ENCODE assay signal across 25 cellular contexts in genomic region chr5:43959148-43959547, GRCh38.
DNase-seq lines count a peak whose midpoint lies in the region; ATAC-seq, FAIRE-seq and TF ChIP-seq lines count a peak whose summit lies in the region.
"Had no signal": no experiment of that assay in that cellular context is flagged by ENCODE, and none has a peak within 500 bp of the region (broad histone marks: within the 10 kb centered on the region; RNA-seq: fewer than 3 reads in every experiment).

No MANE protein-coding gene starts in this region.

- DNase-seq in HepG2 (ENCODE audit: low spot score) (no peak), right lobe of liver (no peak), K562 (ENCODE audit: extremely low read depth in 1 of 4, low spot score in 3 of 4) (no peak)
- DNase-seq in activated naive CD4-positive, alpha-beta T cell treated with anti-CD3 and anti-CD28 coated beads for 36 hours: no peak
- DNase-seq: ACHN; BE2C; C1 segment of cervical spinal cord; CD4-positive, alpha-beta memory T cell; CD4-positive, CD25-positive, alpha-beta regulatory T cell; CD8-positive, alpha-beta memory T cell; COR-L47; DMS 273 treated with DMSO at 0.1 percent for 48 hours; DMS153; DMS53; DMS79; DND-41; EL; GDM1 had no signal

- no peak for TF ChIP-seq EP300 in HepG2 (IDR thresholded peaks at IDR 0.05; ENCODE audit: low read depth in 2 of 2, low read length in 2 of 2)
- TF ChIP-seq EP300 in HepG2 (CRISPR knock-in tag; IDR thresholded peaks at IDR 0.05; ENCODE audit: borderline replicate concordance): no peak
- TF ChIP-seq EP300 in K562 (IDR thresholded peaks at IDR 0.05; ENCODE audit: low read length): no peak

- H3K36me3 Mint-ChIP-seq in activated naive CD4-positive, alpha-beta T cell treated with anti-CD3 and anti-CD28 coated beads for 36 hours (ENCODE audit: low read depth): no peaks in the 10 kb centered on the region
- H3K36me3 Mint-ChIP-seq: CD14-positive monocyte; CD4-positive, alpha-beta memory T cell; CD4-positive, CD25-positive, alpha-beta regulatory T cell; CD8-positive, alpha-beta memory T cell had no signal

- no peaks in the 10 kb centered on the region for H3K4me1 ChIP-seq in HepG2 (ENCODE audit: insufficient read depth, low read length)
- no peaks in the 10 kb centered on the region for H3K4me1 ChIP-seq in right lobe of liver
- H3K4me1 ChIP-seq in K562 (replicated peaks in 1 of 2; ENCODE audit: control insufficient read depth in 2 of 2, insufficient read depth in 2 of 2, low read length in 2 of 2): no peaks in the 10 kb centered on the region
- H3K4me1 ChIP-seq: BE2C, BLaER1 had no signal

- POLR2A ChIA-PET in HepG2 (lab: Yijun Ruan, JAX): no interaction called here
- POLR2A ChIA-PET in K562 (lab: Yijun Ruan, JAX): no interaction called here

- TF ChIP-seq RAD21 in HepG2 (CRISPR knock-in tag; IDR thresholded peaks at IDR 0.05): no peak
- TF ChIP-seq RAD21 in K562 (CRISPR knock-in tag; conservative IDR thresholded peaks at IDR 0.05 in 1 of 2, IDR thresholded peaks at IDR 0.05 in 1 of 2): no peak

- no peak overlapping the region for H3K27ac Mint-ChIP-seq in activated naive CD4-positive, alpha-beta T cell treated with anti-CD3 and anti-CD28 coated beads for 36 hours
- H3K27ac Mint-ChIP-seq: CD14-positive monocyte; CD4-positive, alpha-beta memory T cell; CD8-positive, alpha-beta memory T cell had no signal

- in situ Hi-C loops in HepG2 (cut with HindIII; ENCODE audit: extremely low pct_ligation_motif_present, low pct_unique_long_range_greater_than_20kb): no loop called here
- in situ Hi-C loops in K562 (cut with MboI): no loop called here

- H3K9ac ChIP-seq in HepG2 (ENCODE audit: insufficient read depth, low read depth, low read length): no peak overlapping the region
- H3K9ac ChIP-seq in K562 (ENCODE audit: insufficient read depth in 1 of 2, low read depth in 2 of 2, low read length in 2 of 2): no peak overlapping the region
- H3K9ac ChIP-seq: BLaER1 had no signal

- H3K27me3 Mint-ChIP-seq in activated naive CD4-positive, alpha-beta T cell treated with anti-CD3 and anti-CD28 coated beads for 36 hours (ENCODE audit: low read depth): no peaks in the 10 kb centered on the region
- H3K27me3 Mint-ChIP-seq: CD4-positive, alpha-beta memory T cell; CD4-positive, CD25-positive, alpha-beta regulatory T cell; CD8-positive, alpha-beta memory T cell had no signal

- CTCF ChIA-PET in HepG2 (lab: Yijun Ruan, JAX; ENCODE audit: low intra/inter-chr PET ratio, low total read pairs): no interaction called here
- CTCF ChIA-PET in K562 (lab: Yijun Ruan, JAX; ENCODE audit: low intra/inter-chr PET ratio): no interaction called here
- CTCF ChIA-PET in activated naive CD4-positive, alpha-beta T cell treated with anti-CD3 and anti-CD28 coated beads for 36 hours (lab: Charles Lee): interaction anchor here (0.6 kb wide), 1 partner anchor 121 kb away, joined by 4 read pairs; no protein-coding TSS in a partner anchor

- ATAC-seq in HepG2 (no peak), right lobe of liver (no peak), K562 (no peak), HG02884 (IDR thresholded peaks at IDR 0.05; ENCODE audit: unreplicated experiment) (no peak)
- ATAC-seq: GM12878 had no signal

- no peaks in the 10 kb centered on the region for H3K9me3 ChIP-seq in HepG2 (ENCODE audit: low read length)
- H3K9me3 ChIP-seq in right lobe of liver: no peaks in the 10 kb centered on the region
- no peaks in the 10 kb centered on the region for H3K9me3 ChIP-seq in K562 (replicated peaks; ENCODE audit: control insufficient read depth, insufficient read depth, low read depth, low read length)
- H3K9me3 ChIP-seq: BE2C, BLaER1 had no signal

- H3K4me3 Mint-ChIP-seq in activated naive CD4-positive, alpha-beta T cell treated with anti-CD3 and anti-CD28 coated beads for 36 hours: no peak overlapping the region
- H3K4me3 Mint-ChIP-seq: CD14-positive monocyte; CD4-positive, alpha-beta memory T cell; CD4-positive, CD25-positive, alpha-beta regulatory T cell; CD8-positive, alpha-beta memory T cell had no signal

- no peak for TF ChIP-seq POLR2A in HepG2 (IDR thresholded peaks at IDR 0.05; ENCODE audit: insufficient read depth in 1 of 2, low read depth in 2 of 2, low read length in 2 of 2)
- TF ChIP-seq POLR2A in right lobe of liver (IDR thresholded peaks at IDR 0.05): no peak
- no peak for TF ChIP-seq POLR2A in K562 (conservative IDR thresholded peaks at IDR 0.05)

- no peak overlapping the region for H2AFZ ChIP-seq in HepG2 (ENCODE audit: low read length)
- no peak overlapping the region for H2AFZ ChIP-seq in K562 (ENCODE audit: low read depth, low read length)

- no peaks in the 10 kb centered on the region for H3K4me1 Mint-ChIP-seq in activated naive CD4-positive, alpha-beta T cell treated with anti-CD3 and anti-CD28 coated beads for 36 hours (ENCODE audit: low read depth)
- H3K4me1 Mint-ChIP-seq: CD14-positive monocyte; CD4-positive, alpha-beta memory T cell; CD4-positive, CD25-positive, alpha-beta regulatory T cell; CD8-positive, alpha-beta memory T cell had no signal

- H3K27me3 ChIP-seq in HepG2 (ENCODE audit: control insufficient read depth in 1 of 2, insufficient read depth in 2 of 2, low read length in 2 of 2) (no peaks in the 10 kb centered on the region), right lobe of liver (no peaks in the 10 kb centered on the region), K562 (ENCODE audit: control insufficient read depth in 2 of 2, insufficient read depth in 2 of 2, low read length in 2 of 2) (no peaks in the 10 kb centered on the region)
- H3K27me3 ChIP-seq: BE2C, BLaER1 had no signal

- no peak overlapping the region for H3K27ac ChIP-seq in HepG2 (ENCODE audit: extremely low read length, insufficient read depth, low read length)
- no peak overlapping the region for H3K27ac ChIP-seq in right lobe of liver
- no peak overlapping the region for H3K27ac ChIP-seq in K562 (ENCODE audit: extremely low read depth, low read depth, low read length)
- H3K27ac ChIP-seq: 22Rv1, BLaER1 had no signal

- FAIRE-seq in HepG2 (lab: Jason Lieb, UNC): no peak
- FAIRE-seq in K562 (lab: Jason Lieb, UNC): no peak
- FAIRE-seq: GM12878, GM12892, GM18507 had no signal

- intact Hi-C loops in HepG2 (cut with micrococcal nuclease; ENCODE audit: unreplicated experiment): no loop called here
- intact Hi-C loops in right lobe of liver (cut with DNase I): no loop called here
- intact Hi-C loops in K562 (cut with micrococcal nuclease): no loop called here
- intact Hi-C loops in activated naive CD4-positive, alpha-beta T cell treated with anti-CD3 and anti-CD28 coated beads for 36 hours (cut with micrococcal nuclease): no loop called here

- H3K36me3 ChIP-seq in HepG2 (replicated peaks in 1 of 2; ENCODE audit: control insufficient read depth in 1 of 2, insufficient read depth in 2 of 2, low read length in 2 of 2) (no peaks in the 10 kb centered on the region), right lobe of liver (no peaks in the 10 kb centered on the region), K562 (ENCODE audit: control insufficient read depth, insufficient read depth, low read length) (no peaks in the 10 kb centered on the region)
- H3K36me3 ChIP-seq: BE2C, BLaER1 had no signal

- TF ChIP-seq CTCF in HepG2 (CRISPR knock-in tag; IDR thresholded peaks at IDR 0.05) (no peak), right lobe of liver (IDR thresholded peaks at IDR 0.05) (no peak), K562 (IDR thresholded peaks at IDR 0.05 in 2 of 3, conservative IDR thresholded peaks at IDR 0.05 in 1 of 3; ENCODE audit: insufficient read depth in 2 of 3, low read depth in 1 of 3, low read length in 3 of 3) (no peak)

- no peaks in the 10 kb centered on the region for H3K9me1 ChIP-seq in K562 (ENCODE audit: control insufficient read depth, insufficient read depth, low read length)

- H3K4me3 ChIP-seq in HepG2 (replicated peaks in 1 of 3; ENCODE audit: insufficient read depth in 1 of 3, low read depth in 2 of 3, low read length in 3 of 3): no peak overlapping the region
- H3K4me3 ChIP-seq in right lobe of liver: no peak overlapping the region
- no peak overlapping the region for H3K4me3 ChIP-seq in K562
- H3K4me3 ChIP-seq: BLaER1, GM12878 had no signal

- no peak overlapping the region for H3K4me2 ChIP-seq in HepG2 (ENCODE audit: low read depth, low read length)
- no peak overlapping the region for H3K4me2 ChIP-seq in K562 (ENCODE audit: insufficient read depth, low read length)
- H3K4me2 ChIP-seq: BLaER1 had no signal

- 0% methylated on average over 1 of the region's 1 CpG for WGBS in HepG2 (ENCODE audit: low lambda C conversion rate)
- WGBS in right lobe of liver (ENCODE audit: insufficient coverage, low coverage, low lambda C conversion rate, missing lambda C conversion rate): 69% methylated on average over 1 of the region's 1 CpG
- WGBS in K562 (ENCODE audit: insufficient coverage, low coverage, missing lambda C conversion rate): 6% methylated on average over 1 of the region's 1 CpG

- peaks cover 26% of the 10 kb centered on the region for H3K9me3 Mint-ChIP-seq in activated naive CD4-positive, alpha-beta T cell treated with anti-CD3 and anti-CD28 coated beads for 36 hours

- H4K20me1 ChIP-seq in HepG2 (ENCODE audit: insufficient read depth, low read length): no peaks in the 10 kb centered on the region
- H4K20me1 ChIP-seq in K562 (replicated peaks; ENCODE audit: control insufficient read depth, insufficient read depth, low read length): no peaks in the 10 kb centered on the region
- H4K20me1 ChIP-seq: BLaER1 had no signal

- H3K79me2 ChIP-seq in HepG2 (ENCODE audit: insufficient read depth, low read length) (no peaks in the 10 kb centered on the region), K562 (ENCODE audit: control insufficient read depth, insufficient read depth, low read length) (no peaks in the 10 kb centered on the region)

- no TSS peak for BruUV-seq in HepG2 (replicated peaks; lab: Mats Ljungman, UMichigan)
- BruUV-seq in K562 (replicated peaks; lab: Mats Ljungman, UMichigan): no TSS peak

TF ChIP-seq in HepG2, 621 proteins besides CTCF, POLR2A, EP300 and RAD21:
- peak; percentile 55 to 75; a peak in 3 of 4 replicates for TF ChIP-seq MAFK (conservative IDR thresholded peaks at IDR 0.05 in 1 of 2, IDR thresholded peaks at IDR 0.05 in 1 of 2; ENCODE audit: low read length in 2 of 2)
- peak; percentile 63 for TF ChIP-seq MAFF (IDR thresholded peaks at IDR 0.05; ENCODE audit: low read depth, low read length)
- no peak for TF ChIP-seq RFX1 (IDR thresholded peaks at IDR 0.05)

TF ChIP-seq in K562, 482 proteins besides CTCF, POLR2A, EP300 and RAD21:
- TF ChIP-seq PRPF4 (IDR thresholded peaks at IDR 0.05; ENCODE audit: insufficient read depth, low read depth, low read length, poor library complexity, severe bottlenecking) (no peak), ZNF316 (IDR thresholded peaks at IDR 0.05) (peak; percentile 22; the same call in 1 of the 2 replicates), L3MBTL2 (IDR thresholded peaks at IDR 0.05) (no peak), MAFK (IDR thresholded peaks at IDR 0.05; ENCODE audit: low read length) (0 out of 2 replicates have a peak, but pooled peaks have one; percentile 12), MAFF (IDR thresholded peaks at IDR 0.05; ENCODE audit: low read length) (peak; percentile 44; the same call in 1 of the 2 replicates), SIRT6 (IDR thresholded peaks at IDR 0.05; ENCODE audit: low read depth, low read length) (no peak)

Comparison
In these comparisons a context has a peak if more than half of its experiments do, and no peak if none do; other contexts are left out.
1. Of the 241 proteins assayed by ChIP-seq in both HepG2 and K562: peak only in HepG2: none; only in K562: none; in both: MAFF and MAFK; in neither: 239.